17 cellular contexts compared by ENCODE assay signal in genomic region chr7:46099091-46099490, GRCh38.
DNase-seq lines count a peak whose midpoint lies in the region; ATAC-seq, FAIRE-seq and TF ChIP-seq lines count a peak whose summit lies in the region.
"Had no signal": no experiment of that assay in that cellular context is flagged by ENCODE, and none has a peak within 500 bp of the region (broad histone marks: within the 10 kb centered on the region; RNA-seq: fewer than 3 reads in every experiment).

No MANE protein-coding gene starts in this region.

- H3K9ac ChIP-seq in adipocyte (ENCODE audit: low read length) (no peak overlapping the region), smooth muscle cell (ENCODE audit: low read depth) (no peak overlapping the region)
- H3K9ac ChIP-seq: BLaER1 treated with 17β-estradiol and CSF1 and Interleukin-3, amounts not matched to agents 10 nM and 100 nM had no signal

- TF ChIP-seq CTCF in A549 (IDR thresholded peaks at IDR 0.05), result no peak
- TF ChIP-seq CTCF in smooth muscle cell (IDR thresholded peaks at IDR 0.05; ENCODE audit: borderline replicate concordance, insufficient read depth, poor library complexity, severe bottlenecking), result no peak

- H3K4me3 ChIP-seq in A549 (no peak overlapping the region), adipocyte (ENCODE audit: low read length) (no peak overlapping the region), smooth muscle cell (no peak overlapping the region)
- H3K4me3 ChIP-seq: BLaER1 treated with 17β-estradiol and CSF1 and Interleukin-3, amounts not matched to agents 10 nM and 100 nM had no signal

- H3K4me1 ChIP-seq in A549, result peaks cover 12% of the 10 kb centered on the region
- H3K4me1 ChIP-seq in adipocyte (ENCODE audit: control insufficient read depth, insufficient read depth, low read length), result no peaks in the 10 kb centered on the region
- peaks cover 14% of the 10 kb centered on the region for H3K4me1 ChIP-seq in smooth muscle cell (ENCODE audit: low read depth)
- H3K4me1 ChIP-seq: BLaER1 treated with 17β-estradiol and CSF1 and Interleukin-3, amounts not matched to agents 10 nM and 100 nM had no signal

- H3K9me3 ChIP-seq in A549, result no peaks in the 10 kb centered on the region
- no peaks in the 10 kb centered on the region for H3K9me3 ChIP-seq in adipocyte (ENCODE audit: control insufficient read depth, low read length)
- H3K9me3 ChIP-seq in smooth muscle cell (replicated peaks; ENCODE audit: low read depth), result no peaks in the 10 kb centered on the region
- H3K9me3 ChIP-seq: BLaER1 treated with 17β-estradiol and CSF1 and Interleukin-3, amounts not matched to agents 10 nM and 100 nM had no signal

- 73% methylated on average over 1 of the region's 1 CpG for WGBS in A549 (ENCODE audit: missing lambda C conversion rate)
- WGBS in smooth muscle cell (ENCODE audit: low lambda C conversion rate), result 10% methylated on average over 1 of the region's 1 CpG

- no peak for DNase-seq in A549 (ENCODE audit: low read depth in 1 of 2, low spot score in 1 of 2)
- peak; percentile 77 for DNase-seq in EH (ENCODE audit: low read depth)
- DNase-seq in adipocyte (ENCODE audit: low read depth), result peak; percentile 12
- DNase-seq in smooth muscle cell (lab: John Stamatoyannopoulos, UW; ENCODE audit: unreplicated experiment), result no peak
- no peak for DNase-seq in NK-92 (lab: John Stamatoyannopoulos, UW; ENCODE audit: unreplicated experiment)
- DNase-seq in cortex of kidney (lab: John Stamatoyannopoulos, UW), result no peak
- DNase-seq: 8988T; CD8-positive, alpha-beta T cell; COR-L47; GDM1; H9 had no signal

- peak; percentile 23 for FAIRE-seq in A549 (lab: Jason Lieb, UNC)
- FAIRE-seq: D721Med, GM12892, H1, HepG2 had no signal

- H4K20me1 ChIP-seq in smooth muscle cell (ENCODE audit: low read depth), result no peaks in the 10 kb centered on the region
- H4K20me1 ChIP-seq: BLaER1 treated with 17β-estradiol and CSF1 and Interleukin-3, amounts not matched to agents 10 nM and 100 nM had no signal

- no peak for TF ChIP-seq RAD21 in A549 (conservative IDR thresholded peaks at IDR 0.05 in 1 of 2, IDR thresholded peaks at IDR 0.05 in 1 of 2)

- POLR2A ChIA-PET in A549 (lab: Yijun Ruan, JAX), result no interaction called here

- no peak for ATAC-seq in A549
- no peak for ATAC-seq in GM19328 (IDR thresholded peaks at IDR 0.05; ENCODE audit: unreplicated experiment)
- ATAC-seq: CD8-positive, alpha-beta T cell; HepG2 had no signal

- H3K36me3 ChIP-seq in adipocyte (ENCODE audit: control insufficient read depth, insufficient read depth, low read length, severe bottlenecking) (no peaks in the 10 kb centered on the region), smooth muscle cell (ENCODE audit: low read depth) (no peaks in the 10 kb centered on the region)
- H3K36me3 ChIP-seq: BLaER1 treated with 17β-estradiol and CSF1 and Interleukin-3, amounts not matched to agents 10 nM and 100 nM had no signal

- no peaks in the 10 kb centered on the region for H3K27me3 ChIP-seq in adipocyte (replicated peaks; ENCODE audit: control insufficient read depth, insufficient read depth, low read length)
- H3K27me3 ChIP-seq in smooth muscle cell (ENCODE audit: low read depth), result no peaks in the 10 kb centered on the region
- H3K27me3 ChIP-seq: BLaER1 treated with 17β-estradiol and CSF1 and Interleukin-3, amounts not matched to agents 10 nM and 100 nM had no signal

- no peak for TF ChIP-seq POLR2A in A549 (IDR thresholded peaks at IDR 0.05; ENCODE audit: low read length)

- peaks cover 21% of the 10 kb centered on the region for H3F3A ChIP-seq in smooth muscle cell (ENCODE audit: low read depth)

- H2AFZ ChIP-seq in smooth muscle cell (ENCODE audit: low read depth), result no peak overlapping the region

- no peaks in the 10 kb centered on the region for H3K79me2 ChIP-seq in smooth muscle cell (ENCODE audit: low read depth)

- CTCF ChIA-PET in A549 (lab: Yijun Ruan, JAX), result interaction anchor here (0.6 to 0.9 kb wide), 2 partner anchors 88 to 131 kb away, joined by 3 to 4 read pairs; no protein-coding TSS in a partner anchor

- H3K27ac ChIP-seq in A549, result no peak overlapping the region
- peak overlapping the region; percentile 70 for H3K27ac ChIP-seq in smooth muscle cell (ENCODE audit: low read depth)
- H3K27ac ChIP-seq: BLaER1 treated with 17β-estradiol and CSF1 and Interleukin-3, amounts not matched to agents 10 nM and 100 nM had no signal

- peak overlapping the region; percentile 45 for H3K4me2 ChIP-seq in A549
- H3K4me2 ChIP-seq in smooth muscle cell, result peak overlapping the region; percentile 73
- H3K4me2 ChIP-seq: BLaER1 treated with 17β-estradiol and CSF1 and Interleukin-3, amounts not matched to agents 10 nM and 100 nM had no signal

- TF ChIP-seq EP300 in A549 (IDR thresholded peaks at IDR 0.05), result no peak

TF ChIP-seq in A549, 52 proteins besides CTCF, POLR2A, EP300 and RAD21:
- no peak for TF ChIP-seq KDM5A (IDR thresholded peaks at IDR 0.05)
- no peak for TF ChIP-seq MAX (IDR thresholded peaks at IDR 0.05)
- TF ChIP-seq CHD4 (IDR thresholded peaks at IDR 0.05; ENCODE audit: borderline replicate concordance), result no peak
- TF ChIP-seq HOXB13 (CRISPR knock-in tag; IDR thresholded peaks at IDR 0.05; ENCODE audit: low read depth), result no peak
- no peak for TF ChIP-seq BCL3 (IDR thresholded peaks at IDR 0.05)
- TF ChIP-seq GATA3 (IDR thresholded peaks at IDR 0.05; ENCODE audit: borderline replicate concordance), result no peak
- TF ChIP-seq ELK1 (IDR thresholded peaks at IDR 0.05; ENCODE audit: low read depth, low read length), result no peak
- no peak for TF ChIP-seq ATOH8 (CRISPR knock-in tag; IDR thresholded peaks at IDR 0.05; ENCODE audit: low read depth)
- no peak for TF ChIP-seq CBX8 (IDR thresholded peaks at IDR 0.05)
- no peak for TF ChIP-seq REST (IDR thresholded peaks at IDR 0.05)
- TF ChIP-seq EHMT2 (IDR thresholded peaks at IDR 0.05; ENCODE audit: low read depth), result no peak
- TF ChIP-seq SREBF2 (IDR thresholded peaks at IDR 0.05), result no peak
- TF ChIP-seq HOXA7 (CRISPR knock-in tag; IDR thresholded peaks at IDR 0.05), result no peak
- no peak for TF ChIP-seq RARB (CRISPR knock-in tag; IDR thresholded peaks at IDR 0.05)
- no peak for TF ChIP-seq POLR2AphosphoS2 (conservative IDR thresholded peaks at IDR 0.05; ENCODE audit: low read length)
- TF ChIP-seq NPAS2 (CRISPR knock-in tag; IDR thresholded peaks at IDR 0.05; ENCODE audit: borderline replicate concordance), result no peak
- TF ChIP-seq HDAC2 (IDR thresholded peaks at IDR 0.05), result no peak
- no peak for TF ChIP-seq ZSCAN20 (CRISPR knock-in tag; IDR thresholded peaks at IDR 0.05)
- TF ChIP-seq NR3C1 (IDR thresholded peaks at IDR 0.05), result no peak

Comparison
In these comparisons a context has a peak if more than half of its experiments do, and no peak if none do; other contexts are left out.
1. DNase-seq: peak in EH (single experiment) and adipocyte (single experiment); none in A549 (0 of 2), smooth muscle cell (single experiment), NK-92 (single experiment) and cortex of kidney (single experiment).